Comparison of ENCODE assay signal across 18 cellular contexts in genomic region chr1:225573216-225573615, GRCh38.
"Had no signal": no experiment of that assay in that cellular context is flagged by ENCODE, and none has a peak within 500 bp of the region (broad histone marks: within the 10 kb centered on the region; RNA-seq: fewer than 3 reads in every experiment).

No MANE protein-coding gene starts in this region.

- H3K4me1 Mint-ChIP-seq: activated naive CD4-positive, alpha-beta T cell treated with anti-CD3 and anti-CD28 coated beads, Interleukin-2, amount 10 ng/mL, durations not matched to agents 7 days and 5 days had no signal

- H3K27ac Mint-ChIP-seq: activated naive CD4-positive, alpha-beta T cell treated with anti-CD3 and anti-CD28 coated beads, Interleukin-2, amount 10 ng/mL, durations not matched to agents 7 days and 5 days; activated naive CD8-positive, alpha-beta T cell treated with anti-CD3 and anti-CD28 coated beads, Interleukin-2, amount 50 U/mL, for 24 hours; effector memory CD8-positive, alpha-beta T cell; naive thymus-derived CD4-positive, alpha-beta T cell; stimulated activated naive CD8-positive, alpha-beta T cell treated with anti-CD3 and anti-CD28 coated beads, Interleukin-15, Interleukin-2, amounts not matched to agents 100 ng/mL and 50 ng/mL, for 24 hours had no signal

- H3K9me3 Mint-ChIP-seq: activated naive CD4-positive, alpha-beta T cell treated with anti-CD3 and anti-CD28 coated beads, Interleukin-2, amount 10 ng/mL, durations not matched to agents 7 days and 5 days; activated naive CD8-positive, alpha-beta T cell treated with anti-CD3 and anti-CD28 coated beads, Interleukin-2, amount 50 U/mL, for 24 hours; effector memory CD8-positive, alpha-beta T cell; stimulated activated naive CD8-positive, alpha-beta T cell treated with anti-CD3 and anti-CD28 coated beads, Interleukin-15, Interleukin-2, amounts not matched to agents 100 ng/mL and 50 ng/mL, for 24 hours had no signal

- H3K36me3 Mint-ChIP-seq: activated naive CD4-positive, alpha-beta T cell treated with anti-CD3 and anti-CD28 coated beads, Interleukin-2, amount 10 ng/mL, durations not matched to agents 7 days and 5 days; naive thymus-derived CD4-positive, alpha-beta T cell had no signal

- ATAC-seq: activated naive CD8-positive, alpha-beta T cell treated with anti-CD3 and anti-CD28 coated beads, Interleukin-2, amount 50 U/mL, for 24 hours; effector memory CD8-positive, alpha-beta T cell; naive thymus-derived CD4-positive, alpha-beta T cell had no signal

- H3K27me3 Mint-ChIP-seq: activated naive CD8-positive, alpha-beta T cell treated with anti-CD3 and anti-CD28 coated beads, Interleukin-2, amount 50 U/mL, for 24 hours; stimulated activated naive CD8-positive, alpha-beta T cell treated with anti-CD3 and anti-CD28 coated beads, Interleukin-15, Interleukin-2, amounts not matched to agents 100 ng/mL and 50 ng/mL, for 24 hours had no signal

- H3K4me3 ChIP-seq: ascending aorta, esophagus squamous epithelium, tibial nerve, uterus had no signal

- H3K4me3 Mint-ChIP-seq: activated naive CD4-positive, alpha-beta T cell treated with anti-CD3 and anti-CD28 coated beads, Interleukin-2, amount 10 ng/mL, durations not matched to agents 7 days and 5 days; activated naive CD8-positive, alpha-beta T cell treated with anti-CD3 and anti-CD28 coated beads, Interleukin-2, amount 50 U/mL, for 24 hours; effector memory CD8-positive, alpha-beta T cell; naive thymus-derived CD4-positive, alpha-beta T cell; stimulated activated naive CD8-positive, alpha-beta T cell treated with anti-CD3 and anti-CD28 coated beads, Interleukin-15, Interleukin-2, amounts not matched to agents 100 ng/mL and 50 ng/mL, for 24 hours had no signal

- DNase-seq: activated CD4-positive, alpha-beta T cell treated with anti-CD3 and anti-CD28 coated beads for 1 hour; activated CD8-positive, alpha-beta memory T cell treated with anti-CD3 and anti-CD28 coated beads for 24 hours; activated CD8-positive, alpha-beta memory T cell treated with anti-CD3 and anti-CD28 coated beads, Interleukin-2, amount 50 U/mL, for 48 hours; activated effector memory CD4-positive, alpha-beta T cell treated with Interleukin-2 at 50 U/mL for 16 hours; activated naive CD4-positive, alpha-beta T cell treated with anti-CD3 and anti-CD28 coated beads, Interleukin-2, amount 10 ng/mL, durations not matched to agents 7 days and 5 days; activated naive CD8-positive, alpha-beta T cell treated with anti-CD3 and anti-CD28 coated beads, Interleukin-2, amount 50 U/mL, for 24 hours; activated T-cell treated with anti-CD3 and anti-CD28 coated beads, Interleukin-2, amount 50 U/mL, for 48 hours; effector memory CD8-positive, alpha-beta T cell; esophagus squamous epithelium; left cardiac atrium; naive thymus-derived CD4-positive, alpha-beta T cell; posterior cingulate gyrus; retina; T-helper 2 cell; uterus had no signal
